Comparison of ENCODE assay signal across 22 cellular contexts in genomic region chr1:40977721-40978120, GRCh38. TPM values are rescaled to one million over a fixed set of nuclear protein-coding genes. Genes with fewer than 3 reads are reported as not detected.
DNase-seq lines count a peak whose midpoint lies in the region; ATAC-seq and TF ChIP-seq lines count a peak whose summit lies in the region.
"Had no signal": no experiment of that assay in that cellular context is flagged by ENCODE, and none has a peak within 500 bp of the region (broad histone marks: within the 10 kb centered on the region; RNA-seq: fewer than 3 reads in every experiment).

No MANE protein-coding gene starts in this region.

- H4K20me1 ChIP-seq in smooth muscle cell (ENCODE audit: low read depth), result peaks cover 20% of the 10 kb centered on the region

- peaks cover 13% of the 10 kb centered on the region for H3K4me1 ChIP-seq in smooth muscle cell (ENCODE audit: low read depth)

- 95% methylated on average over 1 of the region's 1 CpG for WGBS in smooth muscle cell (ENCODE audit: low lambda C conversion rate)

- H3K4me3 ChIP-seq in fibroblast of pulmonary artery (replicated peaks; ENCODE audit: low read depth, low read length), result no peak overlapping the region
- no peak overlapping the region for H3K4me3 ChIP-seq in smooth muscle cell
- H3K4me3 ChIP-seq: heart left ventricle, Peyer's patch, sigmoid colon, SK-N-MC, upper lobe of right lung had no signal

- DNase-seq in ELF-1 (ENCODE audit: low read depth, low spot score), result peak; percentile 50
- peak; percentile 36 for DNase-seq in NCI-H460 (ENCODE audit: extremely low read depth, low read depth)
- peak; percentile 44 for DNase-seq in fibroblast of pulmonary artery (ENCODE audit: low read depth)
- DNase-seq in smooth muscle cell (lab: John Stamatoyannopoulos, UW; ENCODE audit: unreplicated experiment), result no peak
- no peak for DNase-seq in Kasumi-1 (lab: John Stamatoyannopoulos, UW)
- DNase-seq in osteocyte (ENCODE audit: extremely low spot score, unreplicated experiment), result no peak
- DNase-seq in stimulated activated effector memory CD8-positive, alpha-beta T cell treated with anti-CD3 and anti-CD28 coated beads, Interleukin-12 subunit alpha, Interleukin-12 subunit beta, amount 100 ng/mL, for 72 hours (ENCODE audit: low spot score in 2 of 2), result no peak
- DNase-seq: activated CD4-positive, CD25-positive, alpha-beta regulatory T cell; C1 segment of cervical spinal cord; DMS 273 treated with DMSO at 0.1 percent for 48 hours; effector CD8-positive, alpha-beta T cell; heart left ventricle; NCI-H1694; Peyer's patch; sigmoid colon; stimulated activated CD4-positive, alpha-beta T cell treated with anti-CD3 and anti-CD28 coated beads, Interleukin-1b, Interleukin-23, amount 100 ng/mL, for 48 hours; stimulated activated naive CD8-positive, alpha-beta T cell treated with anti-CD3 and anti-CD28 coated beads, Interleukin-15, Interleukin-2, amounts not matched to agents 100 U/mL and 50 U/mL, for 24 hours; upper lobe of right lung had no signal

- peaks cover 8% of the 10 kb centered on the region for H3F3A ChIP-seq in smooth muscle cell (ENCODE audit: low read depth)

- peak overlapping the region; percentile 88 for H3K27ac ChIP-seq in smooth muscle cell (ENCODE audit: low read depth)
- H3K27ac ChIP-seq: heart left ventricle, parathyroid adenoma, Peyer's patch, SK-N-MC, upper lobe of right lung had no signal

- H3K79me2 ChIP-seq in smooth muscle cell (ENCODE audit: low read depth), result peaks cover 26% of the 10 kb centered on the region
- H3K79me2 ChIP-seq: parathyroid adenoma had no signal

- no peaks in the 10 kb centered on the region for H3K9me3 ChIP-seq in smooth muscle cell (replicated peaks; ENCODE audit: low read depth)
- H3K9me3 ChIP-seq: heart left ventricle, Peyer's patch, sigmoid colon, upper lobe of right lung had no signal

- no peak overlapping the region for H3K27ac Mint-ChIP-seq in osteocyte (ENCODE audit: unreplicated experiment)
- no peak overlapping the region for H3K27ac Mint-ChIP-seq in stimulated activated effector memory CD8-positive, alpha-beta T cell treated with anti-CD3 and anti-CD28 coated beads, Interleukin-12 subunit alpha, Interleukin-12 subunit beta, amount 100 ng/mL, for 72 hours
- H3K27ac Mint-ChIP-seq: T-helper 2 cell treated with Interferon-gamma antibody and Interleukin-4, amounts not matched to agents 5 μg/mL and 100 μg/mL, for 36 hours had no signal

- no peak overlapping the region for H3K4me3 Mint-ChIP-seq in osteocyte (ENCODE audit: unreplicated experiment)
- H3K4me3 Mint-ChIP-seq in stimulated activated effector memory CD8-positive, alpha-beta T cell treated with anti-CD3 and anti-CD28 coated beads, Interleukin-12 subunit alpha, Interleukin-12 subunit beta, amount 100 ng/mL, for 72 hours, result no peak overlapping the region

- no peaks in the 10 kb centered on the region for H3K36me3 Mint-ChIP-seq in osteocyte (ENCODE audit: unreplicated experiment)
- H3K36me3 Mint-ChIP-seq in stimulated activated effector memory CD8-positive, alpha-beta T cell treated with anti-CD3 and anti-CD28 coated beads, Interleukin-12 subunit alpha, Interleukin-12 subunit beta, amount 100 ng/mL, for 72 hours, result peaks cover 37% of the 10 kb centered on the region

- H3K27me3 ChIP-seq in smooth muscle cell (ENCODE audit: low read depth), result no peaks in the 10 kb centered on the region
- H3K27me3 ChIP-seq: heart left ventricle, Peyer's patch, sigmoid colon, upper lobe of right lung had no signal

- no peak for ATAC-seq in stimulated activated effector memory CD8-positive, alpha-beta T cell treated with anti-CD3 and anti-CD28 coated beads, Interleukin-12 subunit alpha, Interleukin-12 subunit beta, amount 100 ng/mL, for 72 hours
- ATAC-seq: HCT116; heart left ventricle; stimulated activated naive CD8-positive, alpha-beta T cell treated with anti-CD3 and anti-CD28 coated beads, Interleukin-15, Interleukin-2, amounts not matched to agents 100 U/mL and 50 U/mL, for 24 hours; upper lobe of right lung had no signal

- no peak overlapping the region for H3K4me2 ChIP-seq in smooth muscle cell

- H3K4me1 Mint-ChIP-seq in osteocyte (ENCODE audit: unreplicated experiment), result peaks cover 35% of the 10 kb centered on the region
- H3K4me1 Mint-ChIP-seq in stimulated activated effector memory CD8-positive, alpha-beta T cell treated with anti-CD3 and anti-CD28 coated beads, Interleukin-12 subunit alpha, Interleukin-12 subunit beta, amount 100 ng/mL, for 72 hours, result peaks cover 46% of the 10 kb centered on the region

- no peak overlapping the region for H3K9ac ChIP-seq in smooth muscle cell (ENCODE audit: low read depth)
- H3K9ac ChIP-seq: parathyroid adenoma had no signal

- H3K36me3 ChIP-seq in smooth muscle cell (ENCODE audit: low read depth), result no peaks in the 10 kb centered on the region
- H3K36me3 ChIP-seq: heart left ventricle, Peyer's patch, sigmoid colon, upper lobe of right lung had no signal

- no peaks in the 10 kb centered on the region for H3K27me3 Mint-ChIP-seq in osteocyte (ENCODE audit: unreplicated experiment)

- no peaks in the 10 kb centered on the region for H3K9me3 Mint-ChIP-seq in osteocyte (ENCODE audit: unreplicated experiment)
- H3K9me3 Mint-ChIP-seq in stimulated activated effector memory CD8-positive, alpha-beta T cell treated with anti-CD3 and anti-CD28 coated beads, Interleukin-12 subunit alpha, Interleukin-12 subunit beta, amount 100 ng/mL, for 72 hours, result no peaks in the 10 kb centered on the region
- H3K9me3 Mint-ChIP-seq: T-helper 2 cell treated with Interferon-gamma antibody and Interleukin-4, amounts not matched to agents 5 μg/mL and 100 μg/mL, for 36 hours had no signal

- H2AFZ ChIP-seq in smooth muscle cell (ENCODE audit: low read depth), result no peak overlapping the region
- H2AFZ ChIP-seq: parathyroid adenoma had no signal

- TF ChIP-seq CTCF in fibroblast of pulmonary artery (IDR thresholded peaks at IDR 0.05; ENCODE audit: low read length, missing control alignments), result no peak
- TF ChIP-seq CTCF in smooth muscle cell (IDR thresholded peaks at IDR 0.05; ENCODE audit: borderline replicate concordance, insufficient read depth, poor library complexity, severe bottlenecking), result no peak
- TF ChIP-seq CTCF in osteocyte (IDR thresholded peaks at IDR 0.05), result no peak

RNA-seq across cellular contexts. Expression of gene CTPS1, which starts 1.8 kb away (rescaled TPM):
- 111 and 116 TPM in 2 replicates for total RNA-seq in NCI-H460 (2014; rRNA removed; shearing (Covaris generic))
- polyA plus RNA-seq in NCI-H460 (2014; cell fraction: nucleus; rRNA removed), result 151 and 188 TPM in 2 replicates
- total RNA-seq in smooth muscle cell, result 20.9 and 35.9 TPM in 2 replicates
- 24.4 and 35.5 TPM in 2 replicates for polyA plus RNA-seq in smooth muscle cell
- 25.6 and 27.7 TPM in 2 replicates for total RNA-seq in osteocyte

RNA-seq across cellular contexts. Expression of gene SLFNL1, which starts 43.8 kb away (rescaled TPM):
- total RNA-seq in NCI-H460 (2014; rRNA removed; shearing (Covaris generic)), result 0.05 TPM in 1 of 2 replicates, not detected in the other
- 0.61 TPM in 1 of 2 replicates, not detected in the other for polyA plus RNA-seq in NCI-H460 (2014; cell fraction: nucleus; rRNA removed)
- total RNA-seq in smooth muscle cell (0.22 and 0.58 TPM in 2 replicates), osteocyte (0.29 and 0.30 TPM in 2 replicates)
- polyA plus RNA-seq in smooth muscle cell, result 0.58 and 1.4 TPM in 2 replicates

Comparison
In these comparisons a context has a peak if more than half of its experiments do, and no peak if none do; other contexts are left out.
1. DNase-seq: peak in ELF-1 (single experiment), NCI-H460 (single experiment) and fibroblast of pulmonary artery (single experiment); none in smooth muscle cell (single experiment), Kasumi-1 (0 of 2), osteocyte (single experiment) and stimulated activated effector memory CD8-positive, alpha-beta T cell treated with anti-CD3 and anti-CD28 coated beads, Interleukin-12 subunit alpha, Interleukin-12 subunit beta, amount 100 ng/mL, for 72 hours (0 of 2).